Comparison of ENCODE assay signal across 22 cellular contexts in genomic region chr6:43373252-43373875, GRCh38. TPM values are rescaled to one million over a fixed set of nuclear protein-coding genes. Genes with fewer than 3 reads are reported as not detected.
DNase-seq lines count a peak whose midpoint lies in the region; ATAC-seq, FAIRE-seq and TF ChIP-seq lines count a peak whose summit lies in the region.
"Had no signal": no experiment of that assay in that cellular context is flagged by ENCODE, and none has a peak within 500 bp of the region (broad histone marks: within the 10 kb centered on the region; RNA-seq: fewer than 3 reads in every experiment).

No MANE protein-coding gene starts in this region.

- no peak overlapping the region for H3K27ac ChIP-seq in BLaER1 treated with 17β-estradiol and CSF1 and Interleukin-3, amounts not matched to agents 10 nM and 100 nM
- peak overlapping the region; percentile 0 to 75 (median 70) for H3K27ac ChIP-seq in body of pancreas
- H3K27ac ChIP-seq in prostate gland: no peak overlapping the region

- peaks cover 0 to 7% (median 5%) of the 10 kb centered on the region in 11 experiments; a peak in 12 of 22 replicates for H3K27me3 ChIP-seq in BLaER1 treated with 17β-estradiol and CSF1 and Interleukin-3, amounts not matched to agents 10 nM and 100 nM
- no peaks in the 10 kb centered on the region for H3K27me3 ChIP-seq in body of pancreas
- no peaks in the 10 kb centered on the region for H3K27me3 ChIP-seq in prostate gland (replicated peaks; ENCODE audit: insufficient read depth)

- no peak for TF ChIP-seq POLR2A in GM12891 (IDR thresholded peaks at IDR 0.05; ENCODE audit: low read depth, low read length)
- TF ChIP-seq POLR2A in body of pancreas (IDR thresholded peaks at IDR 0.05): no peak
- no peak for TF ChIP-seq POLR2A in prostate gland (IDR thresholded peaks at IDR 0.05)

- H3K4me2 ChIP-seq in BLaER1 treated with 17β-estradiol and CSF1 and Interleukin-3, amounts not matched to agents 10 nM and 100 nM: peak overlapping the region in 9 of 11 experiments; percentile 29 to 67 (median 55); a peak in 13 of 22 replicates

- no peaks in the 10 kb centered on the region for H3K36me3 ChIP-seq in BLaER1 treated with 17β-estradiol and CSF1 and Interleukin-3, amounts not matched to agents 10 nM and 100 nM
- H3K36me3 ChIP-seq in body of pancreas (replicated peaks in 1 of 2; ENCODE audit: insufficient read depth in 1 of 2, low read depth in 2 of 2) (no peaks in the 10 kb centered on the region), prostate gland (no peaks in the 10 kb centered on the region)

- no peak overlapping the region for H3K4me3 ChIP-seq in BLaER1 treated with 17β-estradiol and CSF1 and Interleukin-3, amounts not matched to agents 10 nM and 100 nM
- H3K4me3 ChIP-seq in body of pancreas: no peak overlapping the region
- H3K4me3 ChIP-seq in prostate gland: no peak overlapping the region

- intact Hi-C loops in body of pancreas (cut with DNase I): no loop called here
- intact Hi-C loops in prostate gland (cut with DNase I): no loop called here

- H3K9ac ChIP-seq in BLaER1 treated with 17β-estradiol and CSF1 and Interleukin-3, amounts not matched to agents 10 nM and 100 nM: no peak overlapping the region

- peaks cover 0 to 3% (median 0%) of the 10 kb centered on the region in 11 experiments; a peak in 2 of 22 replicates for H4K20me1 ChIP-seq in BLaER1 treated with 17β-estradiol and CSF1 and Interleukin-3, amounts not matched to agents 10 nM and 100 nM

- TF ChIP-seq CTCF in body of pancreas (IDR thresholded peaks at IDR 0.05) (no peak), prostate gland (IDR thresholded peaks at IDR 0.05) (no peak)

- ATAC-seq in body of pancreas: no peak
- ATAC-seq: Panc1, Right ventricle myocardium inferior had no signal

- peak; percentile 23 for FAIRE-seq in GM12891 (lab: Jason Lieb, UNC)
- FAIRE-seq: D721Med, G401.6, GM12892, H1 had no signal

- 35 to 42% methylated on average over 5 of the region's 5 CpGs for whole genome bisulfite sequencing in body of pancreas, 2 donors
- 53% methylated on average over 5 of the region's 5 CpGs for WGBS in prostate gland

- peaks cover 14 to 50% (median 38%) of the 10 kb centered on the region in 10 experiments for H3K4me1 ChIP-seq in BLaER1 treated with 17β-estradiol and CSF1 and Interleukin-3, amounts not matched to agents 10 nM and 100 nM
- H3K4me1 ChIP-seq in body of pancreas (peaks cover 23% of the 10 kb centered on the region), prostate gland (replicated peaks) (no peaks in the 10 kb centered on the region)

- DNase-seq in GM12891 (ENCODE audit: insufficient read length, low spot score): no peak
- DNase-seq in body of pancreas: peak in 3 of 4 donors; percentile 43 to 64 (median 58)
- DNase-seq in prostate gland (ENCODE audit: low spot score): peak; percentile 42
- no peak for DNase-seq in effector CD8-positive, alpha-beta T cell (lab: John Stamatoyannopoulos, UW)
- no peak for DNase-seq in RKO (ENCODE audit: low spot score)
- DNase-seq in mesenteric fat pad (ENCODE audit: low spot score): no peak
- DNase-seq: ACHN; AML-193; CD4-positive, alpha-beta memory T cell; DMS79 treated with DMSO at 0.1 percent for 48 hours; KBM-7; NCI-H1436 treated with DMSO at 0.1 percent for 48 hours; NCI-H2081 treated with DMSO at 0.1 percent for 48 hours; NCI-H2227 treated with DMSO at 0.1 percent for 48 hours; NCI-H524 had no signal

- no peaks in the 10 kb centered on the region for H3K9me3 ChIP-seq in BLaER1 treated with 17β-estradiol and CSF1 and Interleukin-3, amounts not matched to agents 10 nM and 100 nM (replicated peaks in 1 of 11)
- H3K9me3 ChIP-seq in body of pancreas (no peaks in the 10 kb centered on the region), prostate gland (no peaks in the 10 kb centered on the region)

TF ChIP-seq in GM12891, 5 proteins besides CTCF, POLR2A, EP300 and RAD21:
- TF ChIP-seq POU2F2 (IDR thresholded peaks at IDR 0.05; ENCODE audit: low read depth, low read length) (no peak), SPI1 (IDR thresholded peaks at IDR 0.05; ENCODE audit: low read depth, low read length) (no peak), TAF1 (IDR thresholded peaks at IDR 0.05; ENCODE audit: low read depth, low read length) (no peak), PAX5 (IDR thresholded peaks at IDR 0.05; ENCODE audit: insufficient read depth, low read length, severe bottlenecking) (no peak), POLR2AphosphoS5 (IDR thresholded peaks at IDR 0.05; ENCODE audit: low read depth, low read length) (no peak)

RNA-seq across cellular contexts. Expression of gene ZNF318, which starts 3.9 kb away (rescaled TPM):
- 81.5 TPM for polyA plus RNA-seq in GM12891 (2012; ENCODE audit: low read depth, missing spikeins)
- 10 to 100 TPM; 14.0 to 14.5 TPM for total RNA-seq in body of pancreas
- total RNA-seq in prostate gland: 10 to 100 TPM; 15.1 to 41.6 TPM
- total RNA-seq in mesenteric fat pad: 16.1 TPM

RNA-seq across cellular contexts. Expression of gene ABCC10, which starts 54.0 kb away (rescaled TPM):
- polyA plus RNA-seq in GM12891 (2012; ENCODE audit: low read depth, missing spikeins): 16.5 TPM
- 10 to 100 TPM; 17.1 to 44.5 TPM for total RNA-seq in body of pancreas
- total RNA-seq in prostate gland: 10 to 100 TPM; 18.0 to 38.1 TPM
- total RNA-seq in mesenteric fat pad: 22.0 TPM

Comparison
In these comparisons a context has a peak if more than half of its experiments do, and no peak if none do; other contexts are left out.
1. H3K27ac ChIP-seq: peak in body of pancreas (4 of 4); none in BLaER1 treated with 17β-estradiol and CSF1 and Interleukin-3, amounts not matched to agents 10 nM and 100 nM (0 of 11) and prostate gland (0 of 2).
2. DNase-seq: peak in body of pancreas (3 of 4) and prostate gland (single experiment); none in GM12891 (single experiment), effector CD8-positive, alpha-beta T cell (single experiment), RKO (single experiment) and mesenteric fat pad (single experiment).